ENCODE assay signal across 35 cellular contexts in the genomic region with DNA sequence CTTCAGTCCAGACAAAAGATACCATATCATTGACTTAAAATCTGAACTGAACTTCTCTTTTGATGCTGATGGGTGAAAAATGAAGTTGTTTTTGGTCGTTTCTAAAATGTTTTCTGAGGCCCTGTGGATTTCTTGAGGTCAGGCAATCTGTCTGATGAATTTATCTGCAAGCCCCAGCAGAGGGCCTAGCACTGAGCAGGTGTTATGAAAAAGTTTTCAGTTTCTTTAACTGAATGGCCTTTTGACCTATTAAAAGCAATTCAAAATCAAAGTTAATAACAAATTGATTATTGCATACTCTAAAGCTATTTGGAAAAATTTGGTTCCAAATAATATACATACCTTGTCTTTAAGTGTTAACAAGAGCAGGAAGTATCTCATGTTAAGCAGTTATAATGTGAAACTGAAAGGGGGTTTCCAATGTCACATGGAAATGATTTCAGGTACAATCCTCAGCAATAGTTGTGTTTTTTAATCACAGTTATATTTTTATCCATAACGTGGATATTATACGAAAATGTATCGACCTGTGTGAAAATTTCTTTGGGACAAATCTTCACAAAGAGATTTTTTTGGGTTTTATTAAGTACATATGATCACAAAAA.
"Had no signal": no experiment of that assay in that cellular context is flagged by ENCODE, and none has a peak within 500 bp of the region (broad histone marks: within the 10 kb centered on the region; RNA-seq: fewer than 3 reads in every experiment).

No MANE protein-coding gene starts in this region.

- H3K4me2 ChIP-seq: PC-9 had no signal

- H3K9me3 Mint-ChIP-seq: activated CD4-positive, alpha-beta memory T cell treated with anti-CD3 and anti-CD28 coated beads, Interleukin-2, amount 10 ng/mL, durations not matched to agents 7 days and 5 days had no signal

- H3K4me3 Mint-ChIP-seq: activated CD4-positive, alpha-beta memory T cell treated with anti-CD3 and anti-CD28 coated beads, Interleukin-2, amount 10 ng/mL, durations not matched to agents 7 days and 5 days; activated CD8-positive, alpha-beta memory T cell treated with anti-CD3 and anti-CD28 coated beads, Interleukin-2, amount 10 ng/mL, durations not matched to agents 7 days and 5 days; activated naive CD4-positive, alpha-beta T cell treated with anti-CD3 and anti-CD28 coated beads, Interleukin-2, amount 10 ng/mL, durations not matched to agents 7 days and 5 days; activated naive CD8-positive, alpha-beta T cell; central memory CD8-positive, alpha-beta T cell had no signal

- DNase-seq: activated CD4-positive, alpha-beta memory T cell treated with anti-CD3 and anti-CD28 coated beads, Interleukin-2, amount 10 ng/mL, durations not matched to agents 7 days and 5 days; activated CD4-positive, alpha-beta T cell treated with anti-CD3 and anti-CD28 coated beads for 1 hour; activated CD4-positive, alpha-beta T cell treated with anti-CD3 and anti-CD28 coated beads for 48 hours; activated CD4-positive, CD25-positive, alpha-beta regulatory T cell; activated CD8-positive, alpha-beta memory T cell treated with anti-CD3 and anti-CD28 coated beads for 24 hours; activated CD8-positive, alpha-beta memory T cell treated with anti-CD3 and anti-CD28 coated beads, Interleukin-2, amount 10 ng/mL, durations not matched to agents 7 days and 5 days; activated CD8-positive, alpha-beta memory T cell treated with anti-CD3 and anti-CD28 coated beads, Interleukin-2, amount 50 U/mL, for 48 hours; activated effector memory CD4-positive, alpha-beta T cell treated with Interleukin-2 at 50 U/mL for 16 hours; activated naive CD4-positive, alpha-beta T cell treated with anti-CD3 and anti-CD28 coated beads, Interleukin-2, amount 10 ng/mL, durations not matched to agents 7 days and 5 days; activated T-cell treated with anti-CD3 and anti-CD28 coated beads, Interleukin-2, amount 50 U/mL, for 48 hours; amniotic stem cell; aorta; Kasumi-1; MG63; MV-4-11; NCI-H1092; NCI-H1436 treated with DMSO at 0.1 percent for 48 hours; NCI-H1694 treated with DMSO at 0.1 percent for 48 hours; NCI-H2029; NCI-H345; NCI-H524 treated with DMSO at 0.1 percent for 48 hours; NK-92 treated with Interleukin-12 subunit alpha and Interleukin-12 subunit beta, amount 100 ng/mL, for 24 hours; PC-9; SIG-M5; SW 1271; T-helper 1 cell; T-helper 2 cell; T-helper 9 cell; WERI-Rb-1 had no signal

- H3K9me3 ChIP-seq: MG63 had no signal

- H2AFZ ChIP-seq: PC-9 had no signal

- H3K27me3 ChIP-seq: cardiac muscle cell, MG63 had no signal

- H3K27ac ChIP-seq: cardiac muscle cell, PC-9, RWPE1, WERI-Rb-1 had no signal

- H3K36me3 ChIP-seq: cardiac muscle cell, MG63, WERI-Rb-1 had no signal

- H3K27me3 Mint-ChIP-seq: activated CD4-positive, alpha-beta memory T cell treated with anti-CD3 and anti-CD28 coated beads, Interleukin-2, amount 10 ng/mL, durations not matched to agents 7 days and 5 days; activated CD8-positive, alpha-beta memory T cell treated with anti-CD3 and anti-CD28 coated beads, Interleukin-2, amount 10 ng/mL, durations not matched to agents 7 days and 5 days; activated naive CD4-positive, alpha-beta T cell treated with anti-CD3 and anti-CD28 coated beads, Interleukin-2, amount 10 ng/mL, durations not matched to agents 7 days and 5 days; activated naive CD8-positive, alpha-beta T cell; central memory CD8-positive, alpha-beta T cell had no signal

- ATAC-seq: activated CD8-positive, alpha-beta memory T cell treated with anti-CD3 and anti-CD28 coated beads, Interleukin-2, amount 10 ng/mL, durations not matched to agents 7 days and 5 days; Right ventricle myocardium inferior; SK-N-SH treated with all-trans-retinoic acid at 6 μM for 48 hours had no signal

- H3K36me3 Mint-ChIP-seq: activated CD8-positive, alpha-beta memory T cell treated with anti-CD3 and anti-CD28 coated beads, Interleukin-2, amount 10 ng/mL, durations not matched to agents 7 days and 5 days; activated naive CD4-positive, alpha-beta T cell treated with anti-CD3 and anti-CD28 coated beads, Interleukin-2, amount 10 ng/mL, durations not matched to agents 7 days and 5 days; activated naive CD8-positive, alpha-beta T cell had no signal

- H3K27ac Mint-ChIP-seq: activated CD4-positive, alpha-beta memory T cell treated with anti-CD3 and anti-CD28 coated beads, Interleukin-2, amount 10 ng/mL, durations not matched to agents 7 days and 5 days; activated CD8-positive, alpha-beta memory T cell treated with anti-CD3 and anti-CD28 coated beads, Interleukin-2, amount 10 ng/mL, durations not matched to agents 7 days and 5 days; activated naive CD4-positive, alpha-beta T cell treated with anti-CD3 and anti-CD28 coated beads, Interleukin-2, amount 10 ng/mL, durations not matched to agents 7 days and 5 days; activated naive CD8-positive, alpha-beta T cell had no signal

- H3K4me3 ChIP-seq: cardiac muscle cell, MG63, PC-9 had no signal

- H3K4me1 Mint-ChIP-seq: activated CD4-positive, alpha-beta memory T cell treated with anti-CD3 and anti-CD28 coated beads, Interleukin-2, amount 10 ng/mL, durations not matched to agents 7 days and 5 days; activated CD8-positive, alpha-beta memory T cell treated with anti-CD3 and anti-CD28 coated beads, Interleukin-2, amount 10 ng/mL, durations not matched to agents 7 days and 5 days; activated naive CD4-positive, alpha-beta T cell treated with anti-CD3 and anti-CD28 coated beads, Interleukin-2, amount 10 ng/mL, durations not matched to agents 7 days and 5 days; central memory CD8-positive, alpha-beta T cell had no signal
